Comparison of ENCODE assay signal across 10 cellular contexts in the genomic region with DNA sequence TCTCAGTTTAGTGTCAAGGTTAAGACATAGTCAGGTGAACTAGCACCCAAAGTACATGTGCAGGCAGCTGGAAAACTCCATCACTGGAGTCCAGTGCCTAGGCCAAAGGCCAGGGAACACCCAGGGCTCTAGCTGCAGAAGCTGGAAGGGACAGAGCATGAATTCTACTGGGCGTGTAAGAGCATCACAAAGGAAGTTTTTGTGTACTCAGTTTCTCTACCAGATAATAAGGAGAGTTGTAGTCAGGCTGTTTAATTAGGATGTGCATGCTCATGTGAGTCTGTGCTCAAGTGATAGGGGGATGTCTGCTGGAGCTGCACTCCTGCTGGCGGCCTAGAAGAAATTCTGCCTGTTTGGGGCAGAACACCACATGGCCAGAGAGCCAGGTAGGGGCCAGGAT. TPM values are rescaled to one million over a fixed set of nuclear protein-coding genes. Genes with fewer than 3 reads are reported as not detected.
A peak's percentile ranks its signal among the peaks of the same experiment; 100 is the strongest.
DNase-seq lines count a peak whose midpoint lies in the region; ATAC-seq and TF ChIP-seq lines count a peak whose summit lies in the region.
"Had no signal": no experiment of that assay in that cellular context is flagged by ENCODE, and none has a peak within 500 bp of the region (broad histone marks: within the 10 kb centered on the region; RNA-seq: fewer than 3 reads in every experiment).

No MANE protein-coding gene starts in this region.

- H3K4me3 ChIP-seq in BLaER1 treated with 17β-estradiol and CSF1 and Interleukin-3, amounts not matched to agents 10 nM and 100 nM, result peak overlapping the region; percentile 59 to 77 (median 69); a peak in 18 of 20 replicates
- H3K4me3 ChIP-seq in HUES64 (ENCODE audit: low read length) (peak overlapping the region; percentile 80), osteoblast (ENCODE audit: insufficient read depth, low read length) (no peak overlapping the region)

- no peak for DNase-seq in mesothelial cell of epicardium (ENCODE audit: low spot score in 2 of 2, unreplicated experiment in 2 of 2)
- no peak for DNase-seq in NCI-H187 treated with DMSO at 0.1 percent for 48 hours (lab: John Stamatoyannopoulos, UW)
- no peak for DNase-seq in osteoblast (ENCODE audit: insufficient read length, low spot score, missing footprints)
- no peak for DNase-seq in NCI-H82 treated with DMSO at 0.1 percent for 48 hours (lab: John Stamatoyannopoulos, UW; ENCODE audit: unreplicated experiment)
- DNase-seq: stimulated activated CD4-positive, alpha-beta T cell treated with anti-CD3 and anti-CD28 coated beads, Interleukin-4, amount 100 ng/mL, for 24 hours; upper lobe of left lung had no signal

- H4K20me1 ChIP-seq in BLaER1 treated with 17β-estradiol and CSF1 and Interleukin-3, amounts not matched to agents 10 nM and 100 nM, result peaks cover 0 to 5% (median 0%) of the 10 kb centered on the region in 11 experiments; a peak in 1 of 22 replicates
- no peaks in the 10 kb centered on the region for H4K20me1 ChIP-seq in osteoblast (ENCODE audit: insufficient read depth, low read length)

- 91% methylated on average over 2 of the region's 2 CpGs for WGBS in HUES64

- H3K4me3 Mint-ChIP-seq in activated naive CD8-positive, alpha-beta T cell, result peak overlapping the region; percentile 90
- peak overlapping the region; percentile 92 for H3K4me3 Mint-ChIP-seq in mesothelial cell of epicardium

- no peak overlapping the region for H3K27ac ChIP-seq in BLaER1 treated with 17β-estradiol and CSF1 and Interleukin-3, amounts not matched to agents 10 nM and 100 nM
- H3K27ac ChIP-seq in HUES64 (ENCODE audit: low read depth, low read length) (no peak overlapping the region), osteoblast (ENCODE audit: low read depth, low read length) (no peak overlapping the region)

- no peaks in the 10 kb centered on the region for H3K9me3 Mint-ChIP-seq in activated naive CD8-positive, alpha-beta T cell (ENCODE audit: low read depth)
- H3K9me3 Mint-ChIP-seq in mesothelial cell of epicardium, result peaks cover 6% of the 10 kb centered on the region

- ATAC-seq in GM21619 (IDR thresholded peaks at IDR 0.05; ENCODE audit: unreplicated experiment), result no peak

- H3K36me3 Mint-ChIP-seq in activated naive CD8-positive, alpha-beta T cell, result no peaks in the 10 kb centered on the region
- peaks cover 5% of the 10 kb centered on the region for H3K36me3 Mint-ChIP-seq in mesothelial cell of epicardium

- peaks cover 11 to 19% (median 14%) of the 10 kb centered on the region in 10 experiments; a peak in 15 of 20 replicates for H3K4me1 ChIP-seq in BLaER1 treated with 17β-estradiol and CSF1 and Interleukin-3, amounts not matched to agents 10 nM and 100 nM
- no peaks in the 10 kb centered on the region for H3K4me1 ChIP-seq in HUES64 (ENCODE audit: insufficient read depth, low read length)
- H3K4me1 ChIP-seq in osteoblast (ENCODE audit: insufficient read depth, low read length), result peaks cover 5% of the 10 kb centered on the region

- H3K36me3 ChIP-seq in BLaER1 treated with 17β-estradiol and CSF1 and Interleukin-3, amounts not matched to agents 10 nM and 100 nM, result peaks cover 0 to 26% (median 7%) of the 10 kb centered on the region in 11 experiments; a peak in 10 of 22 replicates
- H3K36me3 ChIP-seq in HUES64 (ENCODE audit: insufficient read depth, low read length), result peaks cover 22% of the 10 kb centered on the region
- no peaks in the 10 kb centered on the region for H3K36me3 ChIP-seq in osteoblast (ENCODE audit: insufficient read depth, low read length)
- H3K36me3 ChIP-seq: upper lobe of left lung had no signal

- H3K27me3 ChIP-seq in BLaER1 treated with 17β-estradiol and CSF1 and Interleukin-3, amounts not matched to agents 10 nM and 100 nM, result no peaks in the 10 kb centered on the region
- no peaks in the 10 kb centered on the region for H3K27me3 ChIP-seq in HUES64 (ENCODE audit: insufficient read depth, low read length)
- no peaks in the 10 kb centered on the region for H3K27me3 ChIP-seq in osteoblast (ENCODE audit: insufficient read depth, low read length)
- H3K27me3 ChIP-seq: upper lobe of left lung had no signal

- H3K4me1 Mint-ChIP-seq in activated naive CD8-positive, alpha-beta T cell (ENCODE audit: low read depth), result peaks cover 16% of the 10 kb centered on the region
- peaks cover 6% of the 10 kb centered on the region for H3K4me1 Mint-ChIP-seq in mesothelial cell of epicardium

- H3K27ac Mint-ChIP-seq in activated naive CD8-positive, alpha-beta T cell, result no peak overlapping the region
- no peak overlapping the region for H3K27ac Mint-ChIP-seq in mesothelial cell of epicardium

- peaks cover 4% of the 10 kb centered on the region for H3K27me3 Mint-ChIP-seq in activated naive CD8-positive, alpha-beta T cell
- no peaks in the 10 kb centered on the region for H3K27me3 Mint-ChIP-seq in mesothelial cell of epicardium (ENCODE audit: low read depth)

- peak overlapping the region; percentile 67 to 83 (median 74) for H3K4me2 ChIP-seq in BLaER1 treated with 17β-estradiol and CSF1 and Interleukin-3, amounts not matched to agents 10 nM and 100 nM
- H3K4me2 ChIP-seq in osteoblast (ENCODE audit: insufficient read depth, low read length), result no peak overlapping the region

- H3K79me2 ChIP-seq in osteoblast (ENCODE audit: insufficient read depth, low read length), result no peaks in the 10 kb centered on the region

- peaks cover 0 to 23% (median 17%) of the 10 kb centered on the region in 11 experiments; a peak in 19 of 22 replicates for H3K9me3 ChIP-seq in BLaER1 treated with 17β-estradiol and CSF1 and Interleukin-3, amounts not matched to agents 10 nM and 100 nM (replicated peaks in 1 of 11)
- H3K9me3 ChIP-seq in HUES64 (ENCODE audit: insufficient read depth, low read depth, low read length) (peaks cover 5% of the 10 kb centered on the region; the same call in 1 of the 2 replicates), osteoblast (ENCODE audit: low read depth, low read length) (no peaks in the 10 kb centered on the region)
- H3K9me3 ChIP-seq: upper lobe of left lung had no signal

- peak overlapping the region in 6 of 11 experiments; percentile 70 to 79 (median 76); a peak in 4 of 22 replicates for H3K9ac ChIP-seq in BLaER1 treated with 17β-estradiol and CSF1 and Interleukin-3, amounts not matched to agents 10 nM and 100 nM
- no peak overlapping the region for H3K9ac ChIP-seq in HUES64 (ENCODE audit: low read depth, low read length)

- H2AFZ ChIP-seq in osteoblast (ENCODE audit: low read length), result no peak overlapping the region

- TF ChIP-seq CTCF in mesothelial cell of epicardium (IDR thresholded peaks at IDR 0.05; ENCODE audit: unreplicated experiment), result no peak
- no peak for TF ChIP-seq CTCF in osteoblast (IDR thresholded peaks at IDR 0.05; ENCODE audit: extremely low read depth, low read depth, low read length)

RNA-seq across cellular contexts. Expression of gene L3MBTL1, which starts 8.1 kb away (rescaled TPM):
- 3.9 TPM for polyA plus RNA-seq in HUES64 (2013, experiment 1 of 2)
- polyA plus RNA-seq in HUES64 (2013, experiment 2 of 2), result 6.0 TPM
- total RNA-seq in mesothelial cell of epicardium (44.3 to 46.7 TPM (median 45.8 TPM) in 3 replicates), osteoblast (5.6 and 9.8 TPM in 2 replicates)

RNA-seq across cellular contexts. Expression of gene SGK2, which starts 43.2 kb away (rescaled TPM):
- polyA plus RNA-seq in HUES64 (2013, experiment 1 of 2), result not detected
- polyA plus RNA-seq in HUES64 (2013, experiment 2 of 2), result 0.57 TPM
- 7.3 to 10.5 TPM (median 9.9 TPM) in 3 replicates for total RNA-seq in mesothelial cell of epicardium
- total RNA-seq in osteoblast, result under 0.01 and 0.29 TPM in 2 replicates

RNA-seq across cellular contexts. Expression of gene SRSF6, which starts 57.9 kb away (rescaled TPM):
- 136 TPM for polyA plus RNA-seq in HUES64 (2013, experiment 1 of 2)
- 121 TPM for polyA plus RNA-seq in HUES64 (2013, experiment 2 of 2)
- 298 to 316 TPM (median 309 TPM) in 3 replicates for total RNA-seq in mesothelial cell of epicardium
- 70.1 and 81.1 TPM in 2 replicates for total RNA-seq in osteoblast
